Comparison of ENCODE assay signal across 1 cellular context in the genomic region with DNA sequence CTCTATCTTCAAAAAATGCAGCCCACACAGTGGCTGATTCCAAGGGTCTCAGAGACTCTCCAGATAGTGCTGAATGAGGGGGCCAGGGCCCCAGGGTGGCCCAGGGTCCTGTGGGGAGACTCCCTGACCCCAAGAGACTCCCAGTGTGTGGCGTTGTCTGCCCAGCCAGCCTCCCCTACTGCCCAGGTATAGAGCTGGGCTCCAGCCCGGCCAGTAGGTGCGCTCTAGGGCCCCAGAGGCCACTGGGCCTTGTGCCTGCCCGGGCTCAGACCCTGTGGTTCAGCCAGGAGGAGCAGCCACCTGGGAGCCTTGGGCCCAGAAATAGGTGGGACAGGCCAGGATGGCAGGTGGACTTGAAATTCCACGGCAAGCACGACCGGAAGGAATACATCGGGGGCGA.
TF ChIP-seq lines count a peak whose summit lies in the region.

No MANE protein-coding gene starts in this region.

TF ChIP-seq in HepG2, 621 proteins besides CTCF, POLR2A, EP300 and RAD21 (continued from another document):
- no peak for TF ChIP-seq ZNF510 (CRISPR knock-in tag; IDR thresholded peaks at IDR 0.05; ENCODE audit: low read depth)
TF ChIP-seq in HepG2: peak in this region for 8.
